In genomic region chr13:39577833-39578232, GRCh38 we compare ENCODE assay signal across 28 cellular contexts. TPM values are rescaled to one million over a fixed set of nuclear protein-coding genes. Genes with fewer than 3 reads are reported as not detected.
A peak's percentile ranks its signal among the peaks of the same experiment; 100 is the strongest.
DNase-seq lines count a peak whose midpoint lies in the region; ATAC-seq, FAIRE-seq and TF ChIP-seq lines count a peak whose summit lies in the region.
"Had no signal": no experiment of that assay in that cellular context is flagged by ENCODE, and none has a peak within 500 bp of the region (broad histone marks: within the 10 kb centered on the region; RNA-seq: fewer than 3 reads in every experiment).

No MANE protein-coding gene starts in this region.

- H3K4me2 ChIP-seq in K562 (ENCODE audit: insufficient read depth, low read length): no peak overlapping the region
- H3K4me2 ChIP-seq in mesenchymal stem cell (ENCODE audit: low read length, poor library complexity, severe bottlenecking): no peak overlapping the region

- H3K79me1 ChIP-seq in mesenchymal stem cell (replicated peaks; ENCODE audit: low read length, poor library complexity, severe bottlenecking): peaks cover 17% of the 10 kb centered on the region

- H3K27ac ChIP-seq in K562 (ENCODE audit: extremely low read depth, low read depth, low read length) (no peak overlapping the region), mesenchymal stem cell (ENCODE audit: low read length, poor library complexity, severe bottlenecking) (no peak overlapping the region)
- H3K27ac ChIP-seq: C4-2B, pancreas had no signal

- H2BK15ac ChIP-seq in mesenchymal stem cell (ENCODE audit: low read depth, poor library complexity, severe bottlenecking): no peak overlapping the region

- POLR2A ChIA-PET in K562 (lab: Yijun Ruan, JAX): no interaction called here

- H3K4ac ChIP-seq in mesenchymal stem cell (ENCODE audit: low read depth in 1 of 2, low read length in 2 of 2): no peak overlapping the region

- DNase-seq in NCI-H2196 (lab: John Stamatoyannopoulos, UW; ENCODE audit: unreplicated experiment) (peak; percentile 27), NCI-H2196 treated with DMSO at 0.1 percent for 48 hours (lab: John Stamatoyannopoulos, UW; ENCODE audit: unreplicated experiment) (no peak), NCI-H2107 (lab: John Stamatoyannopoulos, UW) (peak; percentile 27), K562 (ENCODE audit: extremely low read depth in 1 of 4, low spot score in 3 of 4) (no peak), osteocyte (ENCODE audit: extremely low spot score, unreplicated experiment) (no peak), mesenchymal stem cell (no peak)
- no peak for DNase-seq in stimulated activated CD4-positive, alpha-beta T cell treated with anti-CD3 and anti-CD28 coated beads, Interleukin-4, amount 100 ng/mL, for 24 hours
- DNase-seq: ACHN; activated CD4-positive, alpha-beta T cell treated with anti-CD3 and anti-CD28 coated beads, Interleukin-2, amount 10 ng/mL, durations not matched to agents 24 days and 14 days; activated naive CD8-positive, alpha-beta T cell treated with anti-CD3 and anti-CD28 coated beads for 36 hours; DND-41; effector CD8-positive, alpha-beta T cell; H7; Kasumi-1; kidney; natural killer cell; NCI-H187; NCI-H526; pancreas; SIG-M5; stimulated activated CD4-positive, alpha-beta T cell treated with anti-CD3 and anti-CD28 coated beads, Interleukin-15, amount 100 ng/mL, for 24 hours had no signal

- no peaks in the 10 kb centered on the region for H4K20me1 ChIP-seq in K562 (replicated peaks; ENCODE audit: control insufficient read depth, insufficient read depth, low read length)

- H3K36me3 ChIP-seq in K562 (ENCODE audit: control insufficient read depth, insufficient read depth, low read length): no peaks in the 10 kb centered on the region
- H3K36me3 ChIP-seq in mesenchymal stem cell (ENCODE audit: control insufficient read depth in 1 of 2, insufficient read depth in 2 of 2, low read depth in 1 of 2, low read length in 2 of 2): no peaks in the 10 kb centered on the region
- H3K36me3 ChIP-seq: pancreas had no signal

- no peak overlapping the region for H3K9ac ChIP-seq in K562 (ENCODE audit: insufficient read depth in 1 of 2, low read depth in 2 of 2, low read length in 2 of 2)
- H3K9ac ChIP-seq in mesenchymal stem cell (ENCODE audit: low read length): no peak overlapping the region

- no peak for TF ChIP-seq RAD21 in K562 (CRISPR knock-in tag; conservative IDR thresholded peaks at IDR 0.05 in 1 of 2, IDR thresholded peaks at IDR 0.05 in 1 of 2)

- H3K36me3 Mint-ChIP-seq in osteocyte (ENCODE audit: unreplicated experiment): peaks cover 18% of the 10 kb centered on the region
- H3K36me3 Mint-ChIP-seq: activated naive CD8-positive, alpha-beta T cell treated with anti-CD3 and anti-CD28 coated beads for 36 hours; natural killer cell had no signal

- peaks cover 5% of the 10 kb centered on the region for H3K9me3 Mint-ChIP-seq in osteocyte (ENCODE audit: unreplicated experiment)
- H3K9me3 Mint-ChIP-seq: activated CD4-positive, alpha-beta T cell treated with anti-CD3 and anti-CD28 coated beads, Interleukin-2, amount 10 ng/mL, durations not matched to agents 24 days and 14 days; activated naive CD8-positive, alpha-beta T cell treated with anti-CD3 and anti-CD28 coated beads for 36 hours; activated T-helper 2 cell treated with anti-CD3 and anti-CD28 coated beads, Interferon-gamma antibody, Interleukin-2, Interleukin-4, amounts not matched to agents 10 μg/mL and 5 μg/mL and 100 μg/mL, durations not matched to agents 14 hours and 24 hours and 36 hours; natural killer cell; T-helper 1 cell treated with Interleukin-12 subunit alpha and Interleukin-12 subunit beta and Interleukin-4 antibody, amounts not matched to agents 30 μg/mL and 1 μg/mL, for 36 hours had no signal

- no peak for TF ChIP-seq POLR2A in K562 (conservative IDR thresholded peaks at IDR 0.05)

- no peaks in the 10 kb centered on the region for H3K9me1 ChIP-seq in K562 (ENCODE audit: control insufficient read depth, insufficient read depth, low read length)

- H3K14ac ChIP-seq in mesenchymal stem cell (ENCODE audit: low read length in 2 of 2): no peak overlapping the region

- peak overlapping the region; percentile 58 for H3K27ac Mint-ChIP-seq in osteocyte (ENCODE audit: unreplicated experiment)
- H3K27ac Mint-ChIP-seq: activated CD4-positive, alpha-beta T cell treated with anti-CD3 and anti-CD28 coated beads, Interleukin-2, amount 10 ng/mL, durations not matched to agents 24 days and 14 days; activated naive CD8-positive, alpha-beta T cell treated with anti-CD3 and anti-CD28 coated beads for 36 hours; activated T-helper 2 cell treated with anti-CD3 and anti-CD28 coated beads, Interferon-gamma antibody, Interleukin-2, Interleukin-4, amounts not matched to agents 10 μg/mL and 5 μg/mL and 100 μg/mL, durations not matched to agents 14 hours and 24 hours and 36 hours; natural killer cell; T-helper 1 cell treated with Interleukin-12 subunit alpha and Interleukin-12 subunit beta and Interleukin-4 antibody, amounts not matched to agents 30 μg/mL and 1 μg/mL, for 36 hours had no signal

- H3K4me3 ChIP-seq in K562: no peak overlapping the region
- no peak overlapping the region for H3K4me3 ChIP-seq in mesenchymal stem cell (ENCODE audit: insufficient read depth in 1 of 2, low read depth in 1 of 2, low read length in 2 of 2)
- H3K4me3 ChIP-seq: pancreas had no signal

- H2AFZ ChIP-seq in K562 (ENCODE audit: low read depth, low read length) (no peak overlapping the region), mesenchymal stem cell (ENCODE audit: low read depth, low read length) (no peak overlapping the region)

- no peak overlapping the region for H2BK12ac ChIP-seq in mesenchymal stem cell (ENCODE audit: low read length in 2 of 2)

- FAIRE-seq in K562 (lab: Jason Lieb, UNC): no peak
- FAIRE-seq: frontal cortex, HTR-8/SVneo, kidney, pancreas had no signal

- no peak overlapping the region for H4K91ac ChIP-seq in mesenchymal stem cell (ENCODE audit: low read length)

- CTCF ChIA-PET in K562 (lab: Yijun Ruan, JAX; ENCODE audit: low intra/inter-chr PET ratio): no interaction called here

- intact Hi-C loops in K562 (cut with micrococcal nuclease): no loop called here

- no peak overlapping the region for H2BK120ac ChIP-seq in mesenchymal stem cell (ENCODE audit: low read depth, low read length)

- no peak overlapping the region for H2AK5ac ChIP-seq in mesenchymal stem cell (ENCODE audit: low read length, severe bottlenecking)

- H3K27me3 ChIP-seq in K562 (ENCODE audit: control insufficient read depth in 2 of 2, insufficient read depth in 2 of 2, low read length in 2 of 2) (no peaks in the 10 kb centered on the region), mesenchymal stem cell (ENCODE audit: control insufficient read depth in 1 of 2, insufficient read depth in 1 of 2, low read length in 2 of 2) (no peaks in the 10 kb centered on the region)
- H3K27me3 ChIP-seq: pancreas had no signal

- H3K18ac ChIP-seq in mesenchymal stem cell (ENCODE audit: low read depth in 1 of 2, low read length in 2 of 2): no peak overlapping the region

- in situ Hi-C loops in K562 (cut with MboI): no loop called here

- no peak overlapping the region for H2BK5ac ChIP-seq in mesenchymal stem cell (ENCODE audit: low read depth, low read length, poor library complexity, severe bottlenecking)

- TF ChIP-seq CTCF in K562 (IDR thresholded peaks at IDR 0.05 in 2 of 3, conservative IDR thresholded peaks at IDR 0.05 in 1 of 3; ENCODE audit: insufficient read depth in 2 of 3, low read depth in 1 of 3, low read length in 3 of 3) (no peak), osteocyte (IDR thresholded peaks at IDR 0.05) (no peak)

- no peak overlapping the region for H4K8ac ChIP-seq in mesenchymal stem cell (ENCODE audit: low read length)

- H3K4me1 ChIP-seq in K562 (replicated peaks in 1 of 2; ENCODE audit: control insufficient read depth in 2 of 2, insufficient read depth in 2 of 2, low read length in 2 of 2): no peaks in the 10 kb centered on the region
- peaks cover 2% of the 10 kb centered on the region for H3K4me1 ChIP-seq in mesenchymal stem cell (ENCODE audit: control insufficient read depth, insufficient read depth, low read depth, low read length)
- H3K4me1 ChIP-seq: pancreas had no signal

- no peak overlapping the region for H3K4me3 Mint-ChIP-seq in osteocyte (ENCODE audit: unreplicated experiment)
- H3K4me3 Mint-ChIP-seq: activated CD4-positive, alpha-beta T cell treated with anti-CD3 and anti-CD28 coated beads, Interleukin-2, amount 10 ng/mL, durations not matched to agents 24 days and 14 days; activated naive CD8-positive, alpha-beta T cell treated with anti-CD3 and anti-CD28 coated beads for 36 hours; natural killer cell; T-helper 1 cell treated with Interleukin-12 subunit alpha and Interleukin-12 subunit beta and Interleukin-4 antibody, amounts not matched to agents 30 μg/mL and 1 μg/mL, for 36 hours had no signal

- no peak overlapping the region for H3K23ac ChIP-seq in mesenchymal stem cell (ENCODE audit: low read length in 2 of 2)

- H3K27me3 Mint-ChIP-seq in osteocyte (ENCODE audit: unreplicated experiment): no peaks in the 10 kb centered on the region
- H3K27me3 Mint-ChIP-seq: activated naive CD8-positive, alpha-beta T cell treated with anti-CD3 and anti-CD28 coated beads for 36 hours had no signal

- peaks cover 57% of the 10 kb centered on the region for H3K4me1 Mint-ChIP-seq in osteocyte (ENCODE audit: unreplicated experiment)
- H3K4me1 Mint-ChIP-seq: activated CD4-positive, alpha-beta T cell treated with anti-CD3 and anti-CD28 coated beads, Interleukin-2, amount 10 ng/mL, durations not matched to agents 24 days and 14 days; activated naive CD8-positive, alpha-beta T cell treated with anti-CD3 and anti-CD28 coated beads for 36 hours; natural killer cell had no signal

- no TSS peak for BruUV-seq in K562 (replicated peaks; lab: Mats Ljungman, UMichigan)

- no peak for TF ChIP-seq EP300 in K562 (IDR thresholded peaks at IDR 0.05; ENCODE audit: low read length)

- ATAC-seq in K562 (no peak), GM21360 (IDR thresholded peaks at IDR 0.05; ENCODE audit: unreplicated experiment) (no peak)
- ATAC-seq: natural killer cell, pancreas, sciatic nerve had no signal

- H3K79me2 ChIP-seq in K562 (ENCODE audit: control insufficient read depth, insufficient read depth, low read length): no peaks in the 10 kb centered on the region

- H3K9me3 ChIP-seq in K562 (replicated peaks; ENCODE audit: control insufficient read depth, insufficient read depth, low read depth, low read length): no peaks in the 10 kb centered on the region
- H3K9me3 ChIP-seq in mesenchymal stem cell (ENCODE audit: control insufficient read depth, low read length): no peaks in the 10 kb centered on the region
- H3K9me3 ChIP-seq: pancreas had no signal

- 0% methylated on average over 1 of the region's 2 CpGs for WGBS in K562 (ENCODE audit: insufficient coverage, low coverage, missing lambda C conversion rate)
- WGBS in mesenchymal stem cell: 100% methylated on average over 1 of the region's 2 CpGs

RNA-seq across cellular contexts. Expression of gene LHFPL6, which starts 25.2 kb away (rescaled TPM):
- not detected in 2 replicates for total RNA-seq in K562 (2011; cell fraction: chromatin; rRNA removed; ENCODE audit: low replicate concordance)
- total RNA-seq in K562 (2011; cell fraction: nucleolus; rRNA removed): not detected in 2 replicates
- not detected in 2 replicates for total RNA-seq in K562 (2011; cell fraction: nucleoplasm; rRNA removed)
- total RNA-seq in K562 (2014; rRNA removed) (not detected in 2 replicates), K562 (2014; rRNA removed; fragmentation: Illumina TruSeq; extraction: Trizol) (not detected in 2 replicates), K562 (2015; rRNA removed; fragmentation: Illumina TruSeq; extraction: Trizol) (not detected in 2 replicates), K562 (2021) (0.18 TPM in 1 of 2 replicates, not detected in the other), osteocyte (173 and 174 TPM in 2 replicates)
- polyA plus RNA-seq in K562 (2011; rRNA removed) (not detected in 2 replicates), K562 (2014; fragmentation: Illumina TruSeq; extraction: Trizol) (not detected in 2 replicates), K562 (2014; fragmentation: Nextera tagmentation; extraction: Ambion mirVana) (not detected), K562 (2014; rRNA removed) (not detected in 2 replicates)
- not detected in 2 replicates for polyA plus RNA-seq in K562 (2011; cell fraction: cytosol; rRNA removed)
- not detected in 2 replicates for polyA plus RNA-seq in K562 (2011; cell fraction: nucleus; rRNA removed)
- not detected in 2 replicates for polyA plus RNA-seq in K562 (2012)
- not detected in 2 replicates for polyA minus RNA-seq in K562 (2011; rRNA and poly(A)+ RNA removed)
- polyA minus RNA-seq in K562 (2011; cell fraction: cytosol; rRNA and poly(A)+ RNA removed): not detected in 2 replicates
- polyA minus RNA-seq in K562 (2011; cell fraction: nucleus; rRNA and poly(A)+ RNA removed): not detected in 2 replicates
- 49.6 TPM for polyA plus RNA-seq in mesenchymal stem cell (2013, experiment 1 of 2)
- 50.9 TPM for polyA plus RNA-seq in mesenchymal stem cell (2013, experiment 2 of 2)
- total RNA-seq: natural killer cell had no signal

Comparison
In these comparisons a context has a peak if more than half of its experiments do, and no peak if none do; other contexts are left out.
1. DNase-seq: peak in NCI-H2196 (single experiment) and NCI-H2107 (single experiment); none in NCI-H2196 treated with DMSO at 0.1 percent for 48 hours (single experiment), K562 (0 of 4), osteocyte (single experiment), stimulated activated CD4-positive, alpha-beta T cell treated with anti-CD3 and anti-CD28 coated beads, Interleukin-4, amount 100 ng/mL, for 24 hours (single experiment) and mesenchymal stem cell (single experiment).
2. RNA of gene LHFPL6, which starts 25.2 kb away (total RNA-seq): 173 to 174 TPM in osteocyte; 0.18 TPM in K562; every median in the first group is over 100 times any median in the second.